Comparison of ENCODE assay signal across 1 cellular context in the genomic region with DNA sequence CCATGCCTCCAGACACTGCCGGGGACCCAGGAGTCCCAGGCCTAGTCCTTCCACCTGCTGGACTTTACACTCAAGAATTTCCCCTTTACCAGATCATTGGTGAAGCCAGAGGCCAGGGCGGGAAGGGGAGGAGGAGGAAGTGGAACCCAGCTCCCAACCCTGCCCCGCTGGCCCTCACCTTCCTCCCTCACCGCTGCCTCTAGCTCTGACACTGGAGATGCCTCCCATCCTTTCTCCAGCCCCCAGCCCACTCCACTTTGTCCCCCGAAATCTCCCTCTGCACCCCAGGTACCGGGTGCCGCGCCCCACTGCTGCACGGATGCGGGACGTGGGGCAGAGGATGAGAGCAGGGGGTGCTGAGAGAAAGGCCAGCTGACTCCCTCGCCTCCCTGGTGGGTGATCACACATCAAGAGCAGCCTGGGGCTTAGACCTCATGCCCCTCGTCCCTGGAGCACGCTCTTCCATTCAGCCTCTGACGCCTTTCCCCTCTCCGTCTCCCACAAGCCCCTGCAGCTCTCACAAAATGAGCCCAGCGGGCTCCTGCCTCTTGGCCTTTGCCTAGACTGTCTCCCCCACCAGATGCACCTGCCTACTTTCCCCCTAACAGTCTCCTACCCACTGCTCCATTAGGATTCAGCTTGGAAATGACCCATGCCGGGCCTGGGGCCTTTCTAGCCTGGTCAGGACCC.
TF ChIP-seq lines count a peak whose summit lies in the region.

A gene with protein sequence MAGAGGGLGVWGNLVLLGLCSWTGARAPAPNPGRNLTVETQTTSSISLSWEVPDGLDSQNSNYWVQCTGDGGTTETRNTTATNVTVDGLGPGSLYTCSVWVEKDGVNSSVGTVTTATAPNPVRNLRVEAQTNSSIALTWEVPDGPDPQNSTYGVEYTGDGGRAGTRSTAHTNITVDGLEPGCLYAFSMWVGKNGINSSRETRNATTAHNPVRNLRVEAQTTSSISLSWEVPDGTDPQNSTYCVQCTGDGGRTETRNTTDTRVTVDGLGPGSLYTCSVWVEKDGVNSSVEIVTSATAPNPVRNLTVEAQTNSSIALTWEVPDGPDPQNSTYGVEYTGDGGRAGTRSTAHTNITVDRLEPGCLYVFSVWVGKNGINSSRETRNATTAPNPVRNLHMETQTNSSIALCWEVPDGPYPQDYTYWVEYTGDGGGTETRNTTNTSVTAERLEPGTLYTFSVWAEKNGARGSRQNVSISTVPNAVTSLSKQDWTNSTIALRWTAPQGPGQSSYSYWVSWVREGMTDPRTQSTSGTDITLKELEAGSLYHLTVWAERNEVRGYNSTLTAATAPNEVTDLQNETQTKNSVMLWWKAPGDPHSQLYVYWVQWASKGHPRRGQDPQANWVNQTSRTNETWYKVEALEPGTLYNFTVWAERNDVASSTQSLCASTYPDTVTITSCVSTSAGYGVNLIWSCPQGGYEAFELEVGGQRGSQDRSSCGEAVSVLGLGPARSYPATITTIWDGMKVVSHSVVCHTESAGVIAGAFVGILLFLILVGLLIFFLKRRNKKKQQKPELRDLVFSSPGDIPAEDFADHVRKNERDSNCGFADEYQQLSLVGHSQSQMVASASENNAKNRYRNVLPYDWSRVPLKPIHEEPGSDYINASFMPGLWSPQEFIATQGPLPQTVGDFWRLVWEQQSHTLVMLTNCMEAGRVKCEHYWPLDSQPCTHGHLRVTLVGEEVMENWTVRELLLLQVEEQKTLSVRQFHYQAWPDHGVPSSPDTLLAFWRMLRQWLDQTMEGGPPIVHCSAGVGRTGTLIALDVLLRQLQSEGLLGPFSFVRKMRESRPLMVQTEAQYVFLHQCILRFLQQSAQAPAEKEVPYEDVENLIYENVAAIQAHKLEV (minus strand): TSS at position 72 of the 690 bp plus-strand sequence. CDS start 68 bp downstream, at position 4.

TF ChIP-seq in HepG2, 621 proteins besides CTCF, POLR2A, EP300 and RAD21 (continued from another document and continues in another):
- TF ChIP-seq, protein P1, sequence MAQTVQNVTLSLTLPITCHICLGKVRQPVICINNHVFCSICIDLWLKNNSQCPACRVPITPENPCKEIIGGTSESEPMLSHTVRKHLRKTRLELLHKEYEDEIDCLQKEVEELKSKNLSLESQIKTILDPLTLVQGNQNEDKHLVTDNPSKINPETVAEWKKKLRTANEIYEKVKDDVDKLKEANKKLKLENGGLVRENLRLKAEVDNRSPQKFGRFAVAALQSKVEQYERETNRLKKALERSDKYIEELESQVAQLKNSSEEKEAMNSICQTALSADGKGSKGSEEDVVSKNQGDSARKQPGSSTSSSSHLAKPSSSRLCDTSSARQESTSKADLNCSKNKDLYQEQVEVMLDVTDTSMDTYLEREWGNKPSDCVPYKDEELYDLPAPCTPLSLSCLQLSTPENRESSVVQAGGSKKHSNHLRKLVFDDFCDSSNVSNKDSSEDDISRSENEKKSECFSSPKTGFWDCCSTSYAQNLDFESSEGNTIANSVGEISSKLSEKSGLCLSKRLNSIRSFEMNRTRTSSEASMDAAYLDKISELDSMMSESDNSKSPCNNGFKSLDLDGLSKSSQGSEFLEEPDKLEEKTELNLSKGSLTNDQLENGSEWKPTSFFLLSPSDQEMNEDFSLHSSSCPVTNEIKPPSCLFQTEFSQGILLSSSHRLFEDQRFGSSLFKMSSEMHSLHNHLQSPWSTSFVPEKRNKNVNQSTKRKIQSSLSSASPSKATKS (CRISPR knock-in tag; IDR thresholded peaks at IDR 0.05): no peak
- no peak for TF ChIP-seq DNMT1 (CRISPR knock-in tag; IDR thresholded peaks at IDR 0.05)
- TF ChIP-seq, protein P2, sequence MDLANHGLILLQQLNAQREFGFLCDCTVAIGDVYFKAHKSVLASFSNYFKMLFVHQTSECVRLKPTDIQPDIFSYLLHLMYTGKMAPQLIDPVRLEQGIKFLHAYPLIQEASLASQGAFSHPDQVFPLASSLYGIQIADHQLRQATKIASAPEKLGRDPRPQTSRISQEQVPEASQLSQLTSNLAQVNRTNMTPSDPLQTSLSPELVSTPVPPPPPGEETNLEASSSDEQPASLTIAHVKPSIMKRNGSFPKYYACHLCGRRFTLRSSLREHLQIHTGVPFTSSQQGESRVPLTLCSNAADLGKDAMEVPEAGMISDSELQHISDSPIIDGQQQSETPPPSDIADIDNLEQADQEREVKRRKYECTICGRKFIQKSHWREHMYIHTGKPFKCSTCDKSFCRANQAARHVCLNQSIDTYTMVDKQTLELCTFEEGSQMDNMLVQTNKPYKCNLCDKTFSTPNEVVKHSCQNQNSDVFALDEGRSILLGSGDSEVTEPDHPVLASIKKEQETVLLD (CRISPR knock-in tag; IDR thresholded peaks at IDR 0.05; ENCODE audit: low read depth): no peak
- TF ChIP-seq, protein P3, sequence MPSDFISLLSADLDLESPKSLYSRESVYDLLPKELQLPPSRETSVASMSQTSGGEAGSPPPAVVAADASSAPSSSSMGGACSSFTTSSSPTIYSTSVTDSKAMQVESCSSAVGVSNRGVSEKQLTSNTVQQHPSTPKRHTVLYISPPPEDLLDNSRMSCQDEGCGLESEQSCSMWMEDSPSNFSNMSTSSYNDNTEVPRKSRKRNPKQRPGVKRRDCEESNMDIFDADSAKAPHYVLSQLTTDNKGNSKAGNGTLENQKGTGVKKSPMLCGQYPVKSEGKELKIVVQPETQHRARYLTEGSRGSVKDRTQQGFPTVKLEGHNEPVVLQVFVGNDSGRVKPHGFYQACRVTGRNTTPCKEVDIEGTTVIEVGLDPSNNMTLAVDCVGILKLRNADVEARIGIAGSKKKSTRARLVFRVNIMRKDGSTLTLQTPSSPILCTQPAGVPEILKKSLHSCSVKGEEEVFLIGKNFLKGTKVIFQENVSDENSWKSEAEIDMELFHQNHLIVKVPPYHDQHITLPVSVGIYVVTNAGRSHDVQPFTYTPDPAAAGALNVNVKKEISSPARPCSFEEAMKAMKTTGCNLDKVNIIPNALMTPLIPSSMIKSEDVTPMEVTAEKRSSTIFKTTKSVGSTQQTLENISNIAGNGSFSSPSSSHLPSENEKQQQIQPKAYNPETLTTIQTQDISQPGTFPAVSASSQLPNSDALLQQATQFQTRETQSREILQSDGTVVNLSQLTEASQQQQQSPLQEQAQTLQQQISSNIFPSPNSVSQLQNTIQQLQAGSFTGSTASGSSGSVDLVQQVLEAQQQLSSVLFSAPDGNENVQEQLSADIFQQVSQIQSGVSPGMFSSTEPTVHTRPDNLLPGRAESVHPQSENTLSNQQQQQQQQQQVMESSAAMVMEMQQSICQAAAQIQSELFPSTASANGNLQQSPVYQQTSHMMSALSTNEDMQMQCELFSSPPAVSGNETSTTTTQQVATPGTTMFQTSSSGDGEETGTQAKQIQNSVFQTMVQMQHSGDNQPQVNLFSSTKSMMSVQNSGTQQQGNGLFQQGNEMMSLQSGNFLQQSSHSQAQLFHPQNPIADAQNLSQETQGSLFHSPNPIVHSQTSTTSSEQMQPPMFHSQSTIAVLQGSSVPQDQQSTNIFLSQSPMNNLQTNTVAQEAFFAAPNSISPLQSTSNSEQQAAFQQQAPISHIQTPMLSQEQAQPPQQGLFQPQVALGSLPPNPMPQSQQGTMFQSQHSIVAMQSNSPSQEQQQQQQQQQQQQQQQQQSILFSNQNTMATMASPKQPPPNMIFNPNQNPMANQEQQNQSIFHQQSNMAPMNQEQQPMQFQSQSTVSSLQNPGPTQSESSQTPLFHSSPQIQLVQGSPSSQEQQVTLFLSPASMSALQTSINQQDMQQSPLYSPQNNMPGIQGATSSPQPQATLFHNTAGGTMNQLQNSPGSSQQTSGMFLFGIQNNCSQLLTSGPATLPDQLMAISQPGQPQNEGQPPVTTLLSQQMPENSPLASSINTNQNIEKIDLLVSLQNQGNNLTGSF (CRISPR knock-in tag; IDR thresholded peaks at IDR 0.05): no peak
- TF ChIP-seq CENPT (CRISPR knock-in tag; IDR thresholded peaks at IDR 0.05; ENCODE audit: low read depth): no peak
- TF ChIP-seq, protein P4, sequence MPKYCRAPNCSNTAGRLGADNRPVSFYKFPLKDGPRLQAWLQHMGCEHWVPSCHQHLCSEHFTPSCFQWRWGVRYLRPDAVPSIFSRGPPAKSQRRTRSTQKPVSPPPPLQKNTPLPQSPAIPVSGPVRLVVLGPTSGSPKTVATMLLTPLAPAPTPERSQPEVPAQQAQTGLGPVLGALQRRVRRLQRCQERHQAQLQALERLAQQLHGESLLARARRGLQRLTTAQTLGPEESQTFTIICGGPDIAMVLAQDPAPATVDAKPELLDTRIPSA (CRISPR knock-in tag; IDR thresholded peaks at IDR 0.05; ENCODE audit: borderline replicate concordance): no peak
- TF ChIP-seq FOXK2 (IDR thresholded peaks at IDR 0.05): no peak
- no peak; the same call in 1 of the 2 replicates for TF ChIP-seq SPEN (CRISPR knock-in tag; IDR thresholded peaks at IDR 0.05; ENCODE audit: low read depth)
- no peak for TF ChIP-seq HOXA9 (CRISPR knock-in tag; IDR thresholded peaks at IDR 0.05; ENCODE audit: borderline replicate concordance)
- TF ChIP-seq NAIF1 (CRISPR knock-in tag; IDR thresholded peaks at IDR 0.05; ENCODE audit: borderline replicate concordance): no peak
- 0 out of 2 replicates have a peak, but pooled peaks have one; percentile 49 for TF ChIP-seq ZNF552 (CRISPR knock-in tag; IDR thresholded peaks at IDR 0.05; ENCODE audit: borderline replicate concordance)
- TF ChIP-seq, protein P5, sequence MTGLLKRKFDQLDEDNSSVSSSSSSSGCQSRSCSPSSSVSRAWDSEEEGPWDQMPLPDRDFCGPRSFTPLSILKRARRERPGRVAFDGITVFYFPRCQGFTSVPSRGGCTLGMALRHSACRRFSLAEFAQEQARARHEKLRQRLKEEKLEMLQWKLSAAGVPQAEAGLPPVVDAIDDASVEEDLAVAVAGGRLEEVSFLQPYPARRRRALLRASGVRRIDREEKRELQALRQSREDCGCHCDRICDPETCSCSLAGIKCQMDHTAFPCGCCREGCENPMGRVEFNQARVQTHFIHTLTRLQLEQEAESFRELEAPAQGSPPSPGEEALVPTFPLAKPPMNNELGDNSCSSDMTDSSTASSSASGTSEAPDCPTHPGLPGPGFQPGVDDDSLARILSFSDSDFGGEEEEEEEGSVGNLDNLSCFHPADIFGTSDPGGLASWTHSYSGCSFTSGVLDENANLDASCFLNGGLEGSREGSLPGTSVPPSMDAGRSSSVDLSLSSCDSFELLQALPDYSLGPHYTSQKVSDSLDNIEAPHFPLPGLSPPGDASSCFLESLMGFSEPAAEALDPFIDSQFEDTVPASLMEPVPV (CRISPR knock-in tag; IDR thresholded peaks at IDR 0.05): peak; percentile 27; the same call in 1 of the 2 replicates
- peak; percentile 43; the same call in 1 of the 2 replicates for TF ChIP-seq ZNF160 (CRISPR knock-in tag; IDR thresholded peaks at IDR 0.05)
- TF ChIP-seq ZNF343 (CRISPR knock-in tag; IDR thresholded peaks at IDR 0.05): 0 out of 2 replicates have a peak, but pooled peaks have one; percentile 27
- no peak for TF ChIP-seq MTA3 (CRISPR knock-in tag; IDR thresholded peaks at IDR 0.05)
- TF ChIP-seq, protein P6, sequence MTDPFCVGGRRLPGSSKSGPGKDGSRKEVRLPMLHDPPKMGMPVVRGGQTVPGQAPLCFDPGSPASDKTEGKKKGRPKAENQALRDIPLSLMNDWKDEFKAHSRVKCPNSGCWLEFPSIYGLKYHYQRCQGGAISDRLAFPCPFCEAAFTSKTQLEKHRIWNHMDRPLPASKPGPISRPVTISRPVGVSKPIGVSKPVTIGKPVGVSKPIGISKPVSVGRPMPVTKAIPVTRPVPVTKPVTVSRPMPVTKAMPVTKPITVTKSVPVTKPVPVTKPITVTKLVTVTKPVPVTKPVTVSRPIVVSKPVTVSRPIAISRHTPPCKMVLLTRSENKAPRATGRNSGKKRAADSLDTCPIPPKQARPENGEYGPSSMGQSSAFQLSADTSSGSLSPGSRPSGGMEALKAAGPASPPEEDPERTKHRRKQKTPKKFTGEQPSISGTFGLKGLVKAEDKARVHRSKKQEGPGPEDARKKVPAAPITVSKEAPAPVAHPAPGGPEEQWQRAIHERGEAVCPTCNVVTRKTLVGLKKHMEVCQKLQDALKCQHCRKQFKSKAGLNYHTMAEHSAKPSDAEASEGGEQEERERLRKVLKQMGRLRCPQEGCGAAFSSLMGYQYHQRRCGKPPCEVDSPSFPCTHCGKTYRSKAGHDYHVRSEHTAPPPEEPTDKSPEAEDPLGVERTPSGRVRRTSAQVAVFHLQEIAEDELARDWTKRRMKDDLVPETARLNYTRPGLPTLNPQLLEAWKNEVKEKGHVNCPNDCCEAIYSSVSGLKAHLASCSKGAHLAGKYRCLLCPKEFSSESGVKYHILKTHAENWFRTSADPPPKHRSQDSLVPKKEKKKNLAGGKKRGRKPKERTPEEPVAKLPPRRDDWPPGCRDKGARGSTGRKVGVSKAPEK (CRISPR knock-in tag; IDR thresholded peaks at IDR 0.05; ENCODE audit: borderline replicate concordance): no peak
- no peak; the same call in 1 of the 2 replicates for TF ChIP-seq PITX1 (CRISPR knock-in tag; IDR thresholded peaks at IDR 0.05)
- no peak for TF ChIP-seq GTF3A (CRISPR knock-in tag; conservative IDR thresholded peaks at IDR 0.05)
- TF ChIP-seq, protein P7, sequence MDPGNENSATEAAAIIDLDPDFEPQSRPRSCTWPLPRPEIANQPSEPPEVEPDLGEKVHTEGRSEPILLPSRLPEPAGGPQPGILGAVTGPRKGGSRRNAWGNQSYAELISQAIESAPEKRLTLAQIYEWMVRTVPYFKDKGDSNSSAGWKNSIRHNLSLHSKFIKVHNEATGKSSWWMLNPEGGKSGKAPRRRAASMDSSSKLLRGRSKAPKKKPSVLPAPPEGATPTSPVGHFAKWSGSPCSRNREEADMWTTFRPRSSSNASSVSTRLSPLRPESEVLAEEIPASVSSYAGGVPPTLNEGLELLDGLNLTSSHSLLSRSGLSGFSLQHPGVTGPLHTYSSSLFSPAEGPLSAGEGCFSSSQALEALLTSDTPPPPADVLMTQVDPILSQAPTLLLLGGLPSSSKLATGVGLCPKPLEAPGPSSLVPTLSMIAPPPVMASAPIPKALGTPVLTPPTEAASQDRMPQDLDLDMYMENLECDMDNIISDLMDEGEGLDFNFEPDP (CRISPR knock-in tag; conservative IDR thresholded peaks at IDR 0.05): no peak
- TF ChIP-seq, protein P8, sequence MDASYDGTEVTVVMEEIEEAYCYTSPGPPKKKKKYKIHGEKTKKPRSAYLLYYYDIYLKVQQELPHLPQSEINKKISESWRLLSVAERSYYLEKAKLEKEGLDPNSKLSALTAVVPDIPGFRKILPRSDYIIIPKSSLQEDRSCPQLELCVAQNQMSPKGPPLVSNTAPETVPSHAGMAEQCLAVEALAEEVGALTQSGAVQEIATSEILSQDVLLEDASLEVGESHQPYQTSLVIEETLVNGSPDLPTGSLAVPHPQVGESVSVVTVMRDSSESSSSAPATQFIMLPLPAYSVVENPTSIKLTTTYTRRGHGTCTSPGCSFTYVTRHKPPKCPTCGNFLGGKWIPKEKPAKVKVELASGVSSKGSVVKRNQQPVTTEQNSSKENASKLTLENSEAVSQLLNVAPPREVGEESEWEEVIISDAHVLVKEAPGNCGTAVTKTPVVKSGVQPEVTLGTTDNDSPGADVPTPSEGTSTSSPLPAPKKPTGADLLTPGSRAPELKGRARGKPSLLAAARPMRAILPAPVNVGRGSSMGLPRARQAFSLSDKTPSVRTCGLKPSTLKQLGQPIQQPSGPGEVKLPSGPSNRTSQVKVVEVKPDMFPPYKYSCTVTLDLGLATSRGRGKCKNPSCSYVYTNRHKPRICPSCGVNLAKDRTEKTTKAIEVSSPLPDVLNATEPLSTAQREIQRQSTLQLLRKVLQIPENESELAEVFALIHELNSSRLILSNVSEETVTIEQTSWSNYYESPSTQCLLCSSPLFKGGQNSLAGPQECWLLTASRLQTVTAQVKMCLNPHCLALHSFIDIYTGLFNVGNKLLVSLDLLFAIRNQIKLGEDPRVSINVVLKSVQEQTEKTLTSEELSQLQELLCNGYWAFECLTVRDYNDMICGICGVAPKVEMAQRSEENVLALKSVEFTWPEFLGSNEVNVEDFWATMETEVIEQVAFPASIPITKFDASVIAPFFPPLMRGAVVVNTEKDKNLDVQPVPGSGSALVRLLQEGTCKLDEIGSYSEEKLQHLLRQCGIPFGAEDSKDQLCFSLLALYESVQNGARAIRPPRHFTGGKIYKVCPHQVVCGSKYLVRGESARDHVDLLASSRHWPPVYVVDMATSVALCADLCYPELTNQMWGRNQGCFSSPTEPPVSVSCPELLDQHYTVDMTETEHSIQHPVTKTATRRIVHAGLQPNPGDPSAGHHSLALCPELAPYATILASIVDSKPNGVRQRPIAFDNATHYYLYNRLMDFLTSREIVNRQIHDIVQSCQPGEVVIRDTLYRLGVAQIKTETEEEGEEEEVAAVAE (CRISPR knock-in tag; IDR thresholded peaks at IDR 0.05; ENCODE audit: borderline replicate concordance): no peak
- TF ChIP-seq DMAP1 (CRISPR knock-in tag; IDR thresholded peaks at IDR 0.05): no peak
- no peak; the same call in 1 of the 2 replicates for TF ChIP-seq JUN (CRISPR knock-in tag; IDR thresholded peaks at IDR 0.05)
